8 cellular contexts compared by ENCODE assay signal in the genomic region with DNA sequence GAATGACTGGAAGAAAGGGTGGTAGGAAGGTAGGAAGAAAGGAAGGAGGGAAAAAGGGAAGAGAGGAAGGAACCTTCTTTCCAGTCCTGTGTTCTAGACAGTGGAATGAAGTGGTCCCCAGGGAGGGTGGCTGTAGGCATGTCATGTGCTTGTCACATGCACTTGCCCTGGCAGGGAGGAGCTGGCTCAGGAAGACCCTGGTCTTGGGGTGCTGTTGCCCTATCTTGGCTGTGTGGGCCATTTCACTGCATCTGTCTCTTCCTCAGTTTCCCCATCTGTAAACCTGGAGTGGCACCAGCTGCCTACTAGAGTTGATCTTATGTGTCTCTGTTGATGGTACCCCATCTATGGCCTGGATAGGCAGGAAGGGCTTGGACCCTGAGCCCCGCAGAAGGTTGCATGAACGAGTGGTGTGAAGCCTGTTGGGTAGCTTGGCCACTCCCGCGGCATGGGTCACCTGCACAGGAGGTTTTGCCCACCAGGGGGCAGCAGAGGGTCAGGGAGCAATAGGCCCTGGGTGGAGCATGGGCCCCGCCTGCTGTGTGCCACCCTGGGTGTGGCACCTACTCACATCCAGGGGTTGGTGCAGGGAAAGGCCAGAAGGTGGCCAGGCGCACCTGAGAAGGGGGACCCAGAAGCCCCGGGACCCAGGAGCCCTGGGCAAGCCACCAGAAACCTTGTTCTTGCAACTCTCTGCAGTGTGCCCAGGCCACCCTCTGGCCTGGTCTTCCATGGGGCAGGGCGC. TPM values are rescaled to one million over a fixed set of nuclear protein-coding genes. Genes with fewer than 3 reads are reported as not detected.
DNase-seq lines count a peak whose midpoint lies in the region; ATAC-seq, FAIRE-seq and TF ChIP-seq lines count a peak whose summit lies in the region.

No MANE protein-coding gene starts in this region.

- H3K4me2 ChIP-seq in endothelial cell of umbilical vein (ENCODE audit: insufficient read depth, low read length) = no peak overlapping the region

- H3K4me3 ChIP-seq in endothelial cell of umbilical vein (replicated peaks in 1 of 3; ENCODE audit: insufficient read depth in 1 of 3, low read depth in 1 of 3, low read length in 3 of 3) = no peak overlapping the region
- no peak overlapping the region for H3K4me3 ChIP-seq in neutrophil (ENCODE audit: low read depth in 1 of 2, low read length in 1 of 2)
- H3K4me3 ChIP-seq in transverse colon = no peak overlapping the region

- H3K36me3 Mint-ChIP-seq in activated CD8-positive, alpha-beta T cell treated with anti-CD3 and anti-CD28 coated beads, Interleukin-2, amount 10 ng/mL, durations not matched to agents 7 days and 5 days (ENCODE audit: low read depth) = no peaks in the 10 kb centered on the region

- WGBS in transverse colon (ENCODE audit: low coverage in 1 of 2), 2 donors = 39% methylated on average over 8 of the region's 8 CpGs; no CpG with 5 or more reads in 1 of the 2 donors

- H3K79me2 ChIP-seq in endothelial cell of umbilical vein (ENCODE audit: control insufficient read depth, insufficient read depth, low read length) = peaks cover 6% of the 10 kb centered on the region

- TF ChIP-seq POLR2A in endothelial cell of umbilical vein (IDR thresholded peaks at IDR 0.05; ENCODE audit: low read depth, low read length) (no peak), transverse colon (IDR thresholded peaks at IDR 0.05) (no peak)

- TF ChIP-seq CTCF in GM10248 (IDR thresholded peaks at IDR 0.05; ENCODE audit: control extremely low read depth, extremely low read depth, low read depth, missing control alignments) (peak; percentile 69), endothelial cell of umbilical vein (IDR thresholded peaks at IDR 0.05; ENCODE audit: extremely low read depth in 1 of 2, insufficient read depth in 1 of 2, low read depth in 1 of 2, low read length in 2 of 2) (peak; percentile 71 to 85), neutrophil (IDR thresholded peaks at IDR 0.05) (peak; percentile 88), transverse colon (IDR thresholded peaks at IDR 0.05) (peak; percentile 82 to 94 (median 91))

- CTCF ChIA-PET in GM10248 (lab: Yijun Ruan, JAX) (interaction anchor here (0.6 to 1.7 kb wide), 5 partner anchors 9 to 776 kb away, joined by 3 to 8 read pairs (median 5); no protein-coding TSS in a partner anchor), endothelial cell of umbilical vein (lab: Charles Lee) (interaction anchor here (0.6 to 2.8 kb wide), 13 partner anchors 9 to 466 kb away, joined by 3 to 46 read pairs (median 4); no protein-coding TSS in a partner anchor)
- CTCF ChIA-PET in activated CD8-positive, alpha-beta T cell treated with anti-CD3 and anti-CD28 coated beads, Interleukin-2, amount 10 ng/mL, durations not matched to agents 7 days and 5 days (lab: Charles Lee) = interaction anchor here (0.7 to 2.1 kb wide), 7 partner anchors 9 to 788 kb away, joined by 3 to 8 read pairs (median 3); no protein-coding TSS in a partner anchor

- no peak overlapping the region for H3K27ac ChIP-seq in endothelial cell of umbilical vein (ENCODE audit: insufficient read depth, low read depth, low read length)
- H3K27ac ChIP-seq in neutrophil = no peak overlapping the region
- no peak overlapping the region for H3K27ac ChIP-seq in transverse colon

- H3K36me3 ChIP-seq in endothelial cell of umbilical vein (ENCODE audit: control insufficient read depth in 2 of 2, extremely low read depth in 1 of 2, insufficient read depth in 2 of 2, low read length in 2 of 2) (peaks cover 0 to 6% of the 10 kb centered on the region in 2 experiments), neutrophil (no peaks in the 10 kb centered on the region), transverse colon (no peaks in the 10 kb centered on the region)

- DNase-seq in GM10248 (ENCODE audit: extremely low spot score) (peak; percentile 71), NCI-H226 (peak; percentile 52), endothelial cell of umbilical vein (ENCODE audit: low read depth, low spot score) (peak; percentile 32), transverse colon (peak; percentile 92), NCI-H446 treated with DMSO at 0.1 percent for 48 hours (lab: John Stamatoyannopoulos, UW) (no peak)
- peak; percentile 85 for DNase-seq in activated CD8-positive, alpha-beta T cell treated with anti-CD3 and anti-CD28 coated beads, Interleukin-2, amount 10 ng/mL, durations not matched to agents 7 days and 5 days

- peak; percentile 12 for FAIRE-seq in endothelial cell of umbilical vein (lab: Jason Lieb, UNC)

- dilution Hi-C loops in endothelial cell of umbilical vein (cut with MboI; ENCODE audit: extremely low pct_ligation_motif_present, low sequenced_read_pairs) = no loop called here

- no peaks in the 10 kb centered on the region for H3K4me1 Mint-ChIP-seq in activated CD8-positive, alpha-beta T cell treated with anti-CD3 and anti-CD28 coated beads, Interleukin-2, amount 10 ng/mL, durations not matched to agents 7 days and 5 days (ENCODE audit: low read depth)

- H3K27me3 Mint-ChIP-seq in activated CD8-positive, alpha-beta T cell treated with anti-CD3 and anti-CD28 coated beads, Interleukin-2, amount 10 ng/mL, durations not matched to agents 7 days and 5 days (ENCODE audit: low read depth) = no peaks in the 10 kb centered on the region

- POLR2A ChIA-PET in GM10248 (lab: Yijun Ruan, JAX) (no interaction called here), endothelial cell of umbilical vein (lab: Charles Lee) (no interaction called here)
- POLR2A ChIA-PET in activated CD8-positive, alpha-beta T cell treated with anti-CD3 and anti-CD28 coated beads, Interleukin-2, amount 10 ng/mL, durations not matched to agents 7 days and 5 days (lab: Charles Lee) = no interaction called here

- no peaks in the 10 kb centered on the region for H3K9me1 ChIP-seq in endothelial cell of umbilical vein (replicated peaks; ENCODE audit: control insufficient read depth, extremely low read depth, insufficient read depth, low read length)

- no peak overlapping the region for H3K9ac ChIP-seq in endothelial cell of umbilical vein (replicated peaks; ENCODE audit: extremely low read depth, insufficient read depth, low read length)

- TF ChIP-seq EP300 in transverse colon (IDR thresholded peaks at IDR 0.05; ENCODE audit: low read depth) = no peak

- peak; percentile 75 for ATAC-seq in HG02642 (IDR thresholded peaks at IDR 0.05; ENCODE audit: poor library complexity, unreplicated experiment)
- peak; percentile 84 for ATAC-seq in activated CD8-positive, alpha-beta T cell treated with anti-CD3 and anti-CD28 coated beads, Interleukin-2, amount 10 ng/mL, durations not matched to agents 7 days and 5 days

- H3K9me3 ChIP-seq in endothelial cell of umbilical vein (replicated peaks; ENCODE audit: control insufficient read depth, insufficient read depth, low read length) = no peaks in the 10 kb centered on the region
- H3K9me3 ChIP-seq in neutrophil = no peaks in the 10 kb centered on the region
- H3K9me3 ChIP-seq in transverse colon = no peaks in the 10 kb centered on the region

- no peak overlapping the region for H3K27ac Mint-ChIP-seq in activated CD8-positive, alpha-beta T cell treated with anti-CD3 and anti-CD28 coated beads, Interleukin-2, amount 10 ng/mL, durations not matched to agents 7 days and 5 days

- intact Hi-C loops in endothelial cell of umbilical vein (cut with micrococcal nuclease) (loop anchor here (1.0 to 2.0 kb wide), 4 partner anchors 50 to 777 kb away; no protein-coding TSS in a partner anchor), transverse colon (cut with DNase I; ENCODE audit: low total_unique reads) (loop anchor here (5.0 to 10.0 kb wide), 2 partner anchors 384 to 776 kb away; no protein-coding TSS in a partner anchor)

- H3K9me3 Mint-ChIP-seq in activated CD8-positive, alpha-beta T cell treated with anti-CD3 and anti-CD28 coated beads, Interleukin-2, amount 10 ng/mL, durations not matched to agents 7 days and 5 days (ENCODE audit: insufficient read depth) = no peaks in the 10 kb centered on the region

- no peaks in the 10 kb centered on the region for H3K4me1 ChIP-seq in endothelial cell of umbilical vein (ENCODE audit: control insufficient read depth, extremely low read depth, insufficient read depth, low read length)
- peaks cover 20 to 23% of the 10 kb centered on the region in 2 experiments for H3K4me1 ChIP-seq in neutrophil (ENCODE audit: control insufficient read depth in 1 of 2, insufficient read depth in 1 of 2, low read depth in 1 of 2, low read length in 1 of 2)
- H3K4me1 ChIP-seq in transverse colon = peaks cover 0 to 8% (median 0%) of the 10 kb centered on the region in 4 donors

- no TSS peak for BruUV-seq in endothelial cell of umbilical vein (replicated peaks; lab: Mats Ljungman, UMichigan)

- no peaks in the 10 kb centered on the region for H4K20me1 ChIP-seq in endothelial cell of umbilical vein (replicated peaks; ENCODE audit: control insufficient read depth, extremely low read depth, insufficient read depth, low read length)

- no peak overlapping the region for H2AFZ ChIP-seq in endothelial cell of umbilical vein (ENCODE audit: low read depth, low read length)

- no peak overlapping the region for H3K4me3 Mint-ChIP-seq in activated CD8-positive, alpha-beta T cell treated with anti-CD3 and anti-CD28 coated beads, Interleukin-2, amount 10 ng/mL, durations not matched to agents 7 days and 5 days

- no peaks in the 10 kb centered on the region for H3K27me3 ChIP-seq in endothelial cell of umbilical vein (ENCODE audit: control insufficient read depth in 2 of 2, insufficient read depth in 2 of 2, low read length in 2 of 2)
- H3K27me3 ChIP-seq in neutrophil = peaks cover 5% of the 10 kb centered on the region
- no peaks in the 10 kb centered on the region for H3K27me3 ChIP-seq in transverse colon

- in situ Hi-C loops in transverse colon (cut with MboI; ENCODE audit: low pct_ligation_motif_present in 1 of 4, low pct_unique_long_range_greater_than_20kb in 1 of 4, low sequenced_read_pairs in 3 of 4) = loop anchor here in 1 of 4 donors (10.0 to 25.0 kb wide), 2 partner anchors 386 to 784 kb away; no protein-coding TSS in a partner anchor

RNA-seq across cellular contexts. Expression of gene MEG3, which starts 25.1 kb away (rescaled TPM):
- total RNA-seq in activated CD8-positive, alpha-beta T cell treated with anti-CD3 and anti-CD28 coated beads, Interleukin-2, amount 10 ng/mL, durations not matched to agents 7 days and 5 days = not detected
- total RNA-seq in endothelial cell of umbilical vein (227 and 508 TPM in 2 replicates), transverse colon (100 to 1,000 TPM in 1 of 4 donors, 10 to 100 TPM in 3; 10.6 to 156 (median 40.1) TPM)
- polyA plus RNA-seq in endothelial cell of umbilical vein = 378 and 436 TPM in 2 replicates
- 28.6 and 84.8 TPM in 2 replicates for polyA plus RNA-seq in endothelial cell of umbilical vein (2011; cell fraction: cytosol; rRNA removed)
- polyA plus RNA-seq in endothelial cell of umbilical vein (2011; cell fraction: nucleus; rRNA removed) = 2,750 and 2,919 TPM in 2 replicates
- polyA plus RNA-seq in endothelial cell of umbilical vein (2012) = 270 and 402 TPM in 2 replicates
- polyA minus RNA-seq in endothelial cell of umbilical vein = 270 and 297 TPM in 2 replicates
- not detected for polyA minus RNA-seq in endothelial cell of umbilical vein (2011; cell fraction: cytosol; rRNA and poly(A)+ RNA removed)
- 362 and 404 TPM in 2 replicates for polyA minus RNA-seq in endothelial cell of umbilical vein (2011; cell fraction: nucleus; rRNA and poly(A)+ RNA removed)

RNA-seq across cellular contexts. Expression of gene RTL1, which starts 52.5 kb away (rescaled TPM):
- total RNA-seq in activated CD8-positive, alpha-beta T cell treated with anti-CD3 and anti-CD28 coated beads, Interleukin-2, amount 10 ng/mL, durations not matched to agents 7 days and 5 days = not detected
- total RNA-seq in endothelial cell of umbilical vein = not detected in 2 replicates
- polyA plus RNA-seq in endothelial cell of umbilical vein = not detected in 2 replicates
- not detected in 2 replicates for polyA plus RNA-seq in endothelial cell of umbilical vein (2011; cell fraction: cytosol; rRNA removed)
- polyA plus RNA-seq in endothelial cell of umbilical vein (2011; cell fraction: nucleus; rRNA removed) = not detected in 2 replicates
- polyA plus RNA-seq in endothelial cell of umbilical vein (2012) = 0.13 and 0.18 TPM in 2 replicates
- 0.04 TPM in 1 of 2 replicates, not detected in the other for polyA minus RNA-seq in endothelial cell of umbilical vein
- not detected for polyA minus RNA-seq in endothelial cell of umbilical vein (2011; cell fraction: cytosol; rRNA and poly(A)+ RNA removed)
- polyA minus RNA-seq in endothelial cell of umbilical vein (2011; cell fraction: nucleus; rRNA and poly(A)+ RNA removed) = not detected in 2 replicates
- not detected for total RNA-seq in transverse colon

Comparison
In these comparisons a context has a peak if more than half of its experiments do, and no peak if none do; other contexts are left out.
1. RNA of gene MEG3, which starts 25.1 kb away (total RNA-seq): 227 to 508 TPM in endothelial cell of umbilical vein and 10.6 to 156 TPM in transverse colon; not detected in activated CD8-positive, alpha-beta T cell treated with anti-CD3 and anti-CD28 coated beads, Interleukin-2, amount 10 ng/mL, durations not matched to agents 7 days and 5 days; every median in the first group is over 10 times any median in the second.
2. Peak in every context shown above with its lines, with median percentiles within 50 percentile points of each other: CTCF ChIP-seq.